9 cellular contexts compared by ENCODE assay signal in the genomic region with DNA sequence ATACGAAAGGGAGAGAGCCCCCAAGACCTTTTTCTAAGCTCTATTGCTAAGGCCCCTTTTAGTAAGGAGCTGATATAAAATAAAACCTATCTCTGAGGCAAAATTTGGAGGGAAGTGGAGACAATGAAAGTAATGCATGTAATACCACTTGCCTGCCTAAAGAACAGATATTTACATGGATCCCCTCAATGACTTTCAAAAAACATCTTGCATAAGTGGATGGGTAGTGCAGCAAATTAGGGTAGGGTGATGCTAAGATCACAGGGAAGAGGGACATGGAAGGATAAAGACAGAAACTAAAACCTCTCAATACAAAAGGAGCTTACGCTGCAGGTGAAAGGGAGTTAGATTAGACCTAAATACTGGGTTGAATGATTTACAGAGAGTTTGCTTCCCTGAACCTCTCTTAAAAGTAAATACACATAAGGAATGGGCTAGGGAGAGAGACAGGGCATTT. TPM values are rescaled to one million over a fixed set of nuclear protein-coding genes. Genes with fewer than 3 reads are reported as not detected.
DNase-seq lines count a peak whose midpoint lies in the region; ATAC-seq and TF ChIP-seq lines count a peak whose summit lies in the region.
"Had no signal": no experiment of that assay in that cellular context is flagged by ENCODE, and none has a peak within 500 bp of the region (broad histone marks: within the 10 kb centered on the region; RNA-seq: fewer than 3 reads in every experiment).

No MANE protein-coding gene starts in this region.

- intact Hi-C loops in CD4-positive, alpha-beta T cell (cut with DNase I, micrococcal nuclease), result loop anchor here in 1 of 2 experiments (5.0 kb wide), 1 partner anchor 242 kb away; the partner anchor contains the start of gene PRR30

- H3K4me1 ChIP-seq in effector memory CD4-positive, alpha-beta T cell (ENCODE audit: control insufficient read depth, insufficient read depth, low read length, poor library complexity, severe bottlenecking), result peaks cover 14% of the 10 kb centered on the region
- H3K4me1 ChIP-seq in neuron (ENCODE audit: insufficient read depth, low read length), result peaks cover 26% of the 10 kb centered on the region

- TF ChIP-seq CTCF in CD4-positive, alpha-beta T cell (IDR thresholded peaks at IDR 0.05), result no peak
- TF ChIP-seq CTCF in NB4 (IDR thresholded peaks at IDR 0.05; ENCODE audit: low read depth, low read length), result no peak

- H3K27ac ChIP-seq in CD4-positive, alpha-beta T cell (ENCODE audit: low read depth, low read length), result peak overlapping the region; percentile 50
- H3K27ac ChIP-seq in effector memory CD4-positive, alpha-beta T cell (ENCODE audit: insufficient read depth, low read length, poor library complexity, severe bottlenecking), result peak overlapping the region; percentile 69

- H3K4me3 Mint-ChIP-seq in CD4-positive, alpha-beta T cell, result peak overlapping the region; percentile 93

- DNase-seq in CD4-positive, alpha-beta T cell, result no peak
- DNase-seq in NB4 (ENCODE audit: low read depth), result no peak
- DNase-seq in effector memory CD4-positive, alpha-beta T cell, result no peak
- no peak for DNase-seq in activated CD4-positive, CD25-positive, alpha-beta regulatory T cell (lab: John Stamatoyannopoulos, UW)
- DNase-seq in NCI-H345 treated with DMSO at 0.1 percent for 48 hours (lab: John Stamatoyannopoulos, UW; ENCODE audit: unreplicated experiment), result no peak
- DNase-seq in germinal center (ENCODE audit: low spot score), result no peak
- DNase-seq: T1000 had no signal

- H3K27ac Mint-ChIP-seq in CD4-positive, alpha-beta T cell, result peak overlapping the region; percentile 91

- H2AFZ ChIP-seq in neuron (ENCODE audit: low read depth, low read length), result no peak overlapping the region

- peaks cover 53% of the 10 kb centered on the region for H3K36me3 ChIP-seq in effector memory CD4-positive, alpha-beta T cell (ENCODE audit: control insufficient read depth, insufficient read depth, low read length)
- H3K36me3 ChIP-seq in neuron (ENCODE audit: insufficient read depth, low read length), result peaks cover 78% of the 10 kb centered on the region

- no peaks in the 10 kb centered on the region for H3K27me3 Mint-ChIP-seq in CD4-positive, alpha-beta T cell

- H3K9me3 ChIP-seq in CD4-positive, alpha-beta T cell (ENCODE audit: control insufficient read depth, low read length), result no peaks in the 10 kb centered on the region
- no peaks in the 10 kb centered on the region for H3K9me3 ChIP-seq in effector memory CD4-positive, alpha-beta T cell (ENCODE audit: control insufficient read depth, low read length)
- H3K9me3 ChIP-seq in neuron (ENCODE audit: low read length), result no peaks in the 10 kb centered on the region

- H3K4me1 Mint-ChIP-seq in CD4-positive, alpha-beta T cell (ENCODE audit: low read depth), result peaks cover 32% of the 10 kb centered on the region

- H3K27me3 ChIP-seq in CD4-positive, alpha-beta T cell (ENCODE audit: control insufficient read depth, insufficient read depth, low read length), result no peaks in the 10 kb centered on the region
- no peaks in the 10 kb centered on the region for H3K27me3 ChIP-seq in effector memory CD4-positive, alpha-beta T cell (replicated peaks; ENCODE audit: control insufficient read depth, insufficient read depth, low read length, poor library complexity, severe bottlenecking)
- H3K27me3 ChIP-seq in neuron (ENCODE audit: insufficient read depth, low read length), result no peaks in the 10 kb centered on the region

- peak overlapping the region; percentile 80 for H3K4me3 ChIP-seq in NB4 (ENCODE audit: low read depth, low read length)
- no peak overlapping the region for H3K4me3 ChIP-seq in effector memory CD4-positive, alpha-beta T cell (ENCODE audit: insufficient read depth, low read depth, low read length, poor library complexity, severe bottlenecking)
- H3K4me3 ChIP-seq in neuron (ENCODE audit: low read length), result peak overlapping the region; percentile 73

- peaks cover 80% of the 10 kb centered on the region for H3K36me3 Mint-ChIP-seq in CD4-positive, alpha-beta T cell (ENCODE audit: low read depth)

- CTCF ChIA-PET in CD4-positive, alpha-beta T cell (lab: Charles Lee), result interaction anchor here (1.2 kb wide), 1 partner anchor 51 kb away, joined by 5 read pairs; no protein-coding TSS in a partner anchor

- H3K9me3 Mint-ChIP-seq in CD4-positive, alpha-beta T cell, result no peaks in the 10 kb centered on the region

- no peak for ATAC-seq in CD4-positive, alpha-beta T cell (ENCODE audit: poor library complexity)
- ATAC-seq in GM18861 (IDR thresholded peaks at IDR 0.05; ENCODE audit: unreplicated experiment), result no peak

- TF ChIP-seq POLR2A in NB4 (IDR thresholded peaks at IDR 0.05; ENCODE audit: extremely low read depth, insufficient read length), result no peak

- POLR2A ChIA-PET in CD4-positive, alpha-beta T cell (lab: Charles Lee), result interaction anchor here (0.7 to 2.9 kb wide), 12 partner anchors 8 to 249 kb away, joined by 3 to 30 read pairs (median 9); partner anchors contain the start of genes CCDC121, EIF2B4, GPN1 and GTF3C2

RNA-seq across cellular contexts. Expression of gene ZNF513, which starts 1.1 kb away (rescaled TPM):
- 10 to 100 TPM; 22.8 to 22.9 TPM for total RNA-seq in CD4-positive, alpha-beta T cell

RNA-seq across cellular contexts. Expression of gene SNX17, which starts 9.0 kb away (rescaled TPM):
- 10 to 100 TPM; 66.3 to 67.9 TPM for total RNA-seq in CD4-positive, alpha-beta T cell

RNA-seq across cellular contexts. Expression of gene EIF2B4, which starts 9.3 kb away (rescaled TPM):
- total RNA-seq in CD4-positive, alpha-beta T cell, result 10 to 100 TPM; 33.2 to 34.0 TPM

RNA-seq across cellular contexts. Expression of gene GTF3C2, which starts 22.8 kb away (rescaled TPM):
- 10 to 100 TPM; 54.6 to 56.8 TPM for total RNA-seq in CD4-positive, alpha-beta T cell

RNA-seq across cellular contexts. Expression of gene PPM1G, which starts 30.0 kb away (rescaled TPM):
- total RNA-seq in CD4-positive, alpha-beta T cell, result 10 to 100 TPM; 30.4 to 31.2 TPM
